Comparison of ENCODE assay signal across 1 cellular context in the genomic region with DNA sequence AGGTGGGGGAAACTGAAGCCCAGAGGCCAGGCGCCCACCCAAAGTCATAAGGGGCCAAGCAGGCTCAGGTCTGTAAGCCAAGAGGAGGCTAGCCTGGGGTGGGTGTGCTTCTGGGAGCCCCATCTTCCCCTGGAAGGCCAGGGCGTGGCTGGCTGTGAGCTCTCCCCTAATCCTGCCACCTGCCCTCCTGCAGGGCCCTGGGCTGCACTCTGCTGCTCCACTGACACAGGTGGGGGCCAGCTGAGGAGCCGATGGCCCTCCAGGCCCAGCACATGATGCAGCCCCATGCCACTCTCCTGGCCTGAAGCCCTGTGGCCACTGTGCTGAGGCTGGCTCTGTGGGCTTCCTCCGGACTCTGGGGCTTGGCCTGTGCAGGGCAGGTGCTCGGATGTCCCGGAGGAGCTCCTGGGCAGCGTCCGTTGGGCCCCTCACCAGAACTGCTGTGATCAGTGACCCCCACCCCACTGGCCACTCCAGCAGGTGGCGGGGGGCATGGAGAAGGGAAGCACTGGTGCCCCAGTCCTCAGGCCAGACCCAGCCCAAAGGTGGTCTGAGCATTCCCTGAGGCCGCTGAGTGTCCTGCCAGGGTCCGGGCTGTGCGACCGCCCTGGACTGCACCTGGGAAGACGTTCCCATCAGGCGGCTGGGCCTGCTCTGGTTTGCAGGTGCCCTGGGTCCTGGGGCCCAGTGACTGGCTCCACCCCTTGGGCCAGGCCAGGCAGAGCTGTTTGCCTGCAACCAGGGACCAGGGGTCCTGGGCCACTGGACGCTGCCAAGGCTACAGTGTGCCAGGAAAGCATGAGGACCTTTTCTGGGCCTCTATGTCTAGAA.
TF ChIP-seq lines count a peak whose summit lies in the region.

No MANE protein-coding gene starts in this region.

TF ChIP-seq in HEK293, 187 proteins besides CTCF, POLR2A, EP300 and RAD21 (continued from another document):
- peak; percentile 31; the same call in 1 of the 2 replicates for TF ChIP-seq SCRT2 (tag by site-specific recombination; IDR thresholded peaks at IDR 0.05)
- TF ChIP-seq ZNF280D (tag by site-specific recombination; IDR thresholded peaks at IDR 0.05) = no peak
- TF ChIP-seq, protein P1, sequence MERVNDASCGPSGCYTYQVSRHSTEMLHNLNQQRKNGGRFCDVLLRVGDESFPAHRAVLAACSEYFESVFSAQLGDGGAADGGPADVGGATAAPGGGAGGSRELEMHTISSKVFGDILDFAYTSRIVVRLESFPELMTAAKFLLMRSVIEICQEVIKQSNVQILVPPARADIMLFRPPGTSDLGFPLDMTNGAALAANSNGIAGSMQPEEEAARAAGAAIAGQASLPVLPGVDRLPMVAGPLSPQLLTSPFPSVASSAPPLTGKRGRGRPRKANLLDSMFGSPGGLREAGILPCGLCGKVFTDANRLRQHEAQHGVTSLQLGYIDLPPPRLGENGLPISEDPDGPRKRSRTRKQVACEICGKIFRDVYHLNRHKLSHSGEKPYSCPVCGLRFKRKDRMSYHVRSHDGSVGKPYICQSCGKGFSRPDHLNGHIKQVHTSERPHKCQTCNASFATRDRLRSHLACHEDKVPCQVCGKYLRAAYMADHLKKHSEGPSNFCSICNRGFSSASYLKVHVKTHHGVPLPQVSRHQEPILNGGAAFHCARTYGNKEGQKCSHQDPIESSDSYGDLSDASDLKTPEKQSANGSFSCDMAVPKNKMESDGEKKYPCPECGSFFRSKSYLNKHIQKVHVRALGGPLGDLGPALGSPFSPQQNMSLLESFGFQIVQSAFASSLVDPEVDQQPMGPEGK (tag by site-specific recombination; IDR thresholded peaks at IDR 0.05) = 0 out of 2 replicates have a peak, but pooled peaks have one; percentile 15
- no peak for TF ChIP-seq ZNF692 (tag by site-specific recombination; IDR thresholded peaks at IDR 0.05)
